ENCODE assay signal across 8 cellular contexts in the genomic region with DNA sequence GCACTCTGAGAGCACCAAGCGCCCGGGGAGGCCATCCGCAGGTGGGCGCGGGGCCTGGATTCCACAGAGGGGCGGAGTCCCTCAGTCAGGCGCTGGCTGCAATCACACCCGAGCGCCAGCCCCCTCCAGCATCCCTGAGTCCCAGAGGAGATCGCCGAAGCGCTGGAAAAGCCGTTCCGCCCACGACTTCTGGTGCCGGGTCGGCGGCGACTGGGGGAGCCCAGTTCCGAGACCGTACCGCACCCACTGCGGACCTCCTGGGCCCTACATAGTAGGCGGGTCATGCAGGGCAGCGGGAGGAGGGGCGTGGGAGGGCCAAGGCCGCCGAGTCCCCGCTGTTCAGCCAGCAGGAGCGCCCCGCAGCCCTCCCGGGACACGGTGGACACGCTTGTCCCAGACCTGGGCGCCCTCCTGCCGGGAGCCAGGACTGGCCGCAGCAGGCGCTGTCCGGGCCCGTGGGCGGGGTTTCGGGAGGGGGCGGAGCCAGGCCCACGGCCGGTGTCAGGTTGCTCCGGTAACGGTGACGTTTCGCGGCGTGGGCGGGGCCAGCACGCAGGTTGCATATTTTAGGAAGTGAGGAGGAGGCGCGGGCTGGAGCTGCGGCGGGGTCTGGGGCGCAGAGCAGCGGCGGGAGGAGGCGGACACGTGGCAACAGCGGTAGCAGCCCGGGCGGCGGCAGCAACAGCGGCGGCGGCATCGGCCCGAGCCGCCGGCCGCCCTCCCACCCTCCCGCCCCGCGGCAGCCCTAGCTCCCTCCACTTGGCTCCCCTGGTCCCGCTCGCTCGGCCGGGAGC. TPM values are rescaled to one million over a fixed set of nuclear protein-coding genes. Genes with fewer than 3 reads are reported as not detected.
DNase-seq lines count a peak whose midpoint lies in the region; ATAC-seq and TF ChIP-seq lines count a peak whose summit lies in the region.

A gene (plus strand): TSS at position 594 of the 794 bp plus-strand sequence. CDS start 268 bp downstream, outside the sequence.

- intact Hi-C loops in activated T-helper 2 cell treated with anti-CD3 and anti-CD28 coated beads, Interferon-gamma antibody, Interleukin-2, Interleukin-4, amounts not matched to agents 10 μg/mL and 5 μg/mL and 100 μg/mL, durations not matched to agents 14 hours and 24 hours and 36 hours (cut with micrococcal nuclease): loop anchor here (1.0 to 10.0 kb wide), 6 partner anchors 221 to 1554 kb away; a partner anchor contains a TSS
- intact Hi-C loops in natural killer cell (cut with micrococcal nuclease): loop anchor here (10.0 kb wide), 1 partner anchor 218 kb away; no protein-coding TSS in a partner anchor

- H3K18ac ChIP-seq in H9 (ENCODE audit: insufficient read length, low read depth, low read length): peak within 1 kb of the TSS; percentile 97

- H3K27me3 ChIP-seq in H9 (ENCODE audit: insufficient read depth, low read length) (no peaks in the 10 kb centered on the region), Loucy (ENCODE audit: insufficient read depth, low read length, poor library complexity, severe bottlenecking) (no peaks in the 10 kb centered on the region), RWPE2 (ENCODE audit: insufficient read depth, poor library complexity, severe bottlenecking) (no peaks in the 10 kb centered on the region)

- no peak within 1 kb of the TSS for H3T11ph ChIP-seq in H9 (ENCODE audit: low read length)

- H3K79me2 ChIP-seq in H9 (ENCODE audit: insufficient read depth, low read length) (peaks cover 28% of the 10 kb centered on the region; the same call in 1 of the 2 replicates), Loucy (ENCODE audit: insufficient read depth, low read length) (peaks cover 44% of the 10 kb centered on the region)

- DNase-seq in ELR (ENCODE audit: low read depth) (peak; percentile 91), H9 (peak; percentile 96), RWPE2 (ENCODE audit: low spot score) (peak; percentile 95), fibroblast of mammary gland (ENCODE audit: low read depth) (peak; percentile 84), natural killer cell (peak; percentile 99)
- peak; percentile 95 for DNase-seq in activated T-helper 2 cell treated with anti-CD3 and anti-CD28 coated beads, Interferon-gamma antibody, Interleukin-2, Interleukin-4, amounts not matched to agents 10 μg/mL and 5 μg/mL and 100 μg/mL, durations not matched to agents 14 hours and 24 hours and 36 hours (ENCODE audit: low spot score)
- peak; percentile 92 to 97 (median 96) for DNase-seq in stimulated activated naive CD4-positive, alpha-beta T cell (lab: John Stamatoyannopoulos, UW)

- no peaks in the 10 kb centered on the region for H3K79me1 ChIP-seq in H9 (ENCODE audit: insufficient read depth, low read depth, low read length, poor library complexity, severe bottlenecking)

- H3K56ac ChIP-seq in H9 (ENCODE audit: insufficient read length, low read depth, low read length): no peak within 1 kb of the TSS

- no peaks in the 10 kb centered on the region for H3K9me2 ChIP-seq in Loucy (replicated peaks; ENCODE audit: low read depth, low read length)

- H3K27me3 Mint-ChIP-seq in H9 (ENCODE audit: low read depth) (peaks cover 18% of the 10 kb centered on the region), natural killer cell (ENCODE audit: low read depth in 2 of 2) (no peaks in the 10 kb centered on the region)
- peaks cover 28% of the 10 kb centered on the region for H3K27me3 Mint-ChIP-seq in activated T-helper 2 cell treated with anti-CD3 and anti-CD28 coated beads, Interferon-gamma antibody, Interleukin-2, Interleukin-4, amounts not matched to agents 10 μg/mL and 5 μg/mL and 100 μg/mL, durations not matched to agents 14 hours and 24 hours and 36 hours (ENCODE audit: low read depth)

- H3K4me3 ChIP-seq in Loucy (ENCODE audit: low read length, poor library complexity, severe bottlenecking) (peak within 1 kb of the TSS; percentile 85), RWPE2 (ENCODE audit: severe bottlenecking) (peak within 1 kb of the TSS; percentile 66), fibroblast of mammary gland (ENCODE audit: control insufficient read depth, low read depth, low read length) (peak within 1 kb of the TSS; percentile 85)

- no peaks in the 10 kb centered on the region for H3K9me3 Mint-ChIP-seq in H9
- no peaks in the 10 kb centered on the region for H3K9me3 Mint-ChIP-seq in activated T-helper 2 cell treated with anti-CD3 and anti-CD28 coated beads, Interferon-gamma antibody, Interleukin-2, Interleukin-4, amounts not matched to agents 10 μg/mL and 5 μg/mL and 100 μg/mL, durations not matched to agents 14 hours and 24 hours and 36 hours
- no peaks in the 10 kb centered on the region for H3K9me3 Mint-ChIP-seq in natural killer cell

- H3K14ac ChIP-seq in H9 (ENCODE audit: insufficient read depth, low read length): peak within 1 kb of the TSS; percentile 93

- peak within 1 kb of the TSS; percentile 64 for H4K5ac ChIP-seq in H9 (ENCODE audit: insufficient read length, low read depth, low read length)

- H3K36me3 Mint-ChIP-seq in H9 (ENCODE audit: insufficient read depth in 1 of 3, low read depth in 3 of 3) (peaks cover 0 to 4% (median 0%) of the 10 kb centered on the region in 3 experiments; a peak in 1 of 7 replicates), natural killer cell (no peaks in the 10 kb centered on the region)
- peaks cover 17% of the 10 kb centered on the region for H3K36me3 Mint-ChIP-seq in activated T-helper 2 cell treated with anti-CD3 and anti-CD28 coated beads, Interferon-gamma antibody, Interleukin-2, Interleukin-4, amounts not matched to agents 10 μg/mL and 5 μg/mL and 100 μg/mL, durations not matched to agents 14 hours and 24 hours and 36 hours (ENCODE audit: low read depth)

- H3K4me1 ChIP-seq in H9 (ENCODE audit: insufficient read depth, low read length): peaks cover 5% of the 10 kb centered on the region; the same call in 1 of the 2 replicates
- H3K4me1 ChIP-seq in Loucy (ENCODE audit: insufficient read depth, low read length, poor library complexity, severe bottlenecking): peaks cover 37% of the 10 kb centered on the region
- peaks cover 17% of the 10 kb centered on the region for H3K4me1 ChIP-seq in RWPE2 (ENCODE audit: insufficient read depth, poor library complexity, severe bottlenecking)

- H3K4ac ChIP-seq in H9 (ENCODE audit: low read depth, low read length): no peak within 1 kb of the TSS

- peaks cover 17% of the 10 kb centered on the region for H3K23me2 ChIP-seq in H9 (ENCODE audit: insufficient read length, low read depth, low read length, poor library complexity, severe bottlenecking)

- H2AFZ ChIP-seq in H9 (ENCODE audit: low read length) (no peak within 1 kb of the TSS), Loucy (ENCODE audit: low read length) (peak within 1 kb of the TSS; percentile 90)

- H3K9ac ChIP-seq in H9 (ENCODE audit: extremely low read depth, insufficient read length, low read length) (peak within 1 kb of the TSS; percentile 66), Loucy (ENCODE audit: low read depth, low read length, poor library complexity, severe bottlenecking) (peak within 1 kb of the TSS; percentile 87)

- no peak within 1 kb of the TSS for H3K23ac ChIP-seq in H9 (ENCODE audit: insufficient read length, low read depth, low read length)

- H3K27ac Mint-ChIP-seq in H9: peak within 1 kb of the TSS; percentile 87 to 93 (median 90); a peak in 5 of 7 replicates
- H3K27ac Mint-ChIP-seq in activated T-helper 2 cell treated with anti-CD3 and anti-CD28 coated beads, Interferon-gamma antibody, Interleukin-2, Interleukin-4, amounts not matched to agents 10 μg/mL and 5 μg/mL and 100 μg/mL, durations not matched to agents 14 hours and 24 hours and 36 hours: peak within 1 kb of the TSS; percentile 87
- H3K27ac Mint-ChIP-seq in natural killer cell: peak within 1 kb of the TSS; percentile 88 to 93

- H3K4me2 ChIP-seq in H9 (ENCODE audit: insufficient read depth, insufficient read length, low read length) (peak within 1 kb of the TSS; percentile 86), Loucy (ENCODE audit: low read depth, low read length, poor library complexity, severe bottlenecking) (peak within 1 kb of the TSS; percentile 92)

- H4K91ac ChIP-seq in H9 (ENCODE audit: insufficient read length, low read depth, low read length): no peak within 1 kb of the TSS

- no peak within 1 kb of the TSS for H3K27ac ChIP-seq in H9 (ENCODE audit: insufficient read length, low read depth, low read length)
- H3K27ac ChIP-seq in RWPE2 (ENCODE audit: poor library complexity, severe bottlenecking): peak within 1 kb of the TSS; percentile 92

- no peak for TF ChIP-seq CTCF in H9 (conservative IDR thresholded peaks at IDR 0.05)
- TF ChIP-seq CTCF in Loucy (conservative IDR thresholded peaks at IDR 0.05; ENCODE audit: low read length): no peak
- TF ChIP-seq CTCF in RWPE2 (IDR thresholded peaks at IDR 0.05; ENCODE audit: poor library complexity, severe bottlenecking): no peak
- TF ChIP-seq CTCF in fibroblast of mammary gland (conservative IDR thresholded peaks at IDR 0.05; ENCODE audit: control insufficient read depth, insufficient read depth, low read depth, low read length): no peak
- no peak for TF ChIP-seq CTCF in natural killer cell (IDR thresholded peaks at IDR 0.05)

- no peak within 1 kb of the TSS for H4K8ac ChIP-seq in H9 (replicated peaks; ENCODE audit: insufficient read length, low read depth, low read length)

- no peaks in the 10 kb centered on the region for H3F3A ChIP-seq in Loucy (ENCODE audit: low read depth)

- H4K20me1 ChIP-seq in H9 (ENCODE audit: control insufficient read depth, insufficient read depth, insufficient read length): no peaks in the 10 kb centered on the region
- H4K20me1 ChIP-seq in Loucy (ENCODE audit: insufficient read depth, low read length, poor library complexity, severe bottlenecking): peaks cover 39% of the 10 kb centered on the region

- no peaks in the 10 kb centered on the region for H3K36me3 ChIP-seq in Loucy (ENCODE audit: insufficient read depth, low read length)
- no peaks in the 10 kb centered on the region for H3K36me3 ChIP-seq in RWPE2 (ENCODE audit: low read depth)

- H2BK15ac ChIP-seq in H9 (ENCODE audit: low read depth, low read length): no peak within 1 kb of the TSS

- ATAC-seq in RWPE2 (ENCODE audit: low read depth): peak; percentile 62
- peak; percentile 80 to 93 (median 89) for ATAC-seq in natural killer cell

- no peak within 1 kb of the TSS for H2BK5ac ChIP-seq in H9 (ENCODE audit: insufficient read length, low read length)

- no CpG with 5 or more reads among the region's 81 CpGs for WGBS in H9 (ENCODE audit: extremely low coverage, insufficient read length, low lambda C conversion rate)

- H2AK5ac ChIP-seq in H9 (ENCODE audit: insufficient read length, low read length): no peak within 1 kb of the TSS

- peak within 1 kb of the TSS; percentile 88 to 95 for H3K4me3 Mint-ChIP-seq in H9
- peak within 1 kb of the TSS; percentile 95 for H3K4me3 Mint-ChIP-seq in activated T-helper 2 cell treated with anti-CD3 and anti-CD28 coated beads, Interferon-gamma antibody, Interleukin-2, Interleukin-4, amounts not matched to agents 10 μg/mL and 5 μg/mL and 100 μg/mL, durations not matched to agents 14 hours and 24 hours and 36 hours (ENCODE audit: low read depth)
- peak within 1 kb of the TSS; percentile 95 for H3K4me3 Mint-ChIP-seq in natural killer cell

- peak within 1 kb of the TSS; percentile 39 for H2BK120ac ChIP-seq in H9 (ENCODE audit: low read depth, low read length, poor library complexity, severe bottlenecking)

- H3K9me3 ChIP-seq in H9 (ENCODE audit: control insufficient read depth, low read depth, low read length) (no peaks in the 10 kb centered on the region), Loucy (ENCODE audit: insufficient read depth, low read depth, low read length) (no peaks in the 10 kb centered on the region), RWPE2 (ENCODE audit: severe bottlenecking) (no peaks in the 10 kb centered on the region)

- H2BK20ac ChIP-seq in H9 (ENCODE audit: low read depth, low read length, poor library complexity, severe bottlenecking): no peak within 1 kb of the TSS

- H3K4me1 Mint-ChIP-seq in H9: peaks cover 43 to 50% of the 10 kb centered on the region in 2 experiments
- H3K4me1 Mint-ChIP-seq in activated T-helper 2 cell treated with anti-CD3 and anti-CD28 coated beads, Interferon-gamma antibody, Interleukin-2, Interleukin-4, amounts not matched to agents 10 μg/mL and 5 μg/mL and 100 μg/mL, durations not matched to agents 14 hours and 24 hours and 36 hours (ENCODE audit: low read depth): peaks cover 34% of the 10 kb centered on the region
- H3K4me1 Mint-ChIP-seq in natural killer cell: peaks cover 45 to 50% of the 10 kb centered on the region in 2 donors

- H2BK12ac ChIP-seq in H9 (ENCODE audit: insufficient read length, low read depth, low read length): peak within 1 kb of the TSS; percentile 1

RNA-seq across cellular contexts. Expression of the gene that starts here (rescaled TPM):
- total RNA-seq in H9 (2021): 232 and 239 TPM in 2 replicates
- 196 and 200 TPM in 2 replicates for total RNA-seq in activated T-helper 2 cell treated with anti-CD3 and anti-CD28 coated beads, Interferon-gamma antibody, Interleukin-2, Interleukin-4, amounts not matched to agents 10 μg/mL and 5 μg/mL and 100 μg/mL, durations not matched to agents 14 hours and 24 hours and 36 hours
- 100 to 1,000 TPM; 134 to 144 (median 140) TPM for total RNA-seq in natural killer cell
